In genomic region chr11:15707971-15708370, GRCh38 we compare ENCODE assay signal across 8 cellular contexts.
DNase-seq lines count a peak whose midpoint lies in the region; ATAC-seq, FAIRE-seq and TF ChIP-seq lines count a peak whose summit lies in the region.

No MANE protein-coding gene starts in this region.

- H3K4me3 ChIP-seq in adrenal gland (no peak overlapping the region), brain microvascular endothelial cell (ENCODE audit: low read depth, low read length) (no peak overlapping the region), small intestine (ENCODE audit: low read depth in 1 of 2, low read length in 2 of 2) (no peak overlapping the region)

- H3K4me1 Mint-ChIP-seq in CD4-positive, alpha-beta T cell (ENCODE audit: low read depth): no peaks in the 10 kb centered on the region

- H3K27me3 ChIP-seq in adrenal gland (no peaks in the 10 kb centered on the region), brain microvascular endothelial cell (replicated peaks) (no peaks in the 10 kb centered on the region), small intestine (ENCODE audit: control insufficient read depth in 2 of 2, insufficient read depth in 2 of 2, low read length in 2 of 2) (no peaks in the 10 kb centered on the region)
- no peaks in the 10 kb centered on the region for H3K27me3 ChIP-seq in CD4-positive, alpha-beta T cell (ENCODE audit: control insufficient read depth, insufficient read depth, low read length)

- H3K9me3 Mint-ChIP-seq in CD4-positive, alpha-beta T cell: no peaks in the 10 kb centered on the region

- H3K27ac Mint-ChIP-seq in CD4-positive, alpha-beta T cell: no peak overlapping the region

- DNase-seq in SHP77 (lab: John Stamatoyannopoulos, UW): peak; percentile 6 to 32
- no peak for DNase-seq in SHP77 treated with DMSO at 0.1 percent for 48 hours (lab: John Stamatoyannopoulos, UW)
- peak in 6 of 7 donors; percentile 18 to 78 (median 24) for DNase-seq in adrenal gland
- DNase-seq in hepatic stellate cell (ENCODE audit: low spot score): peak; percentile 21
- peak; percentile 29 for DNase-seq in urothelium cell line (ENCODE audit: low spot score)
- DNase-seq in brain microvascular endothelial cell: no peak
- no peak for DNase-seq in small intestine
- no peak for DNase-seq in CD4-positive, alpha-beta T cell

- FAIRE-seq in urothelium cell line (lab: Jason Lieb, UNC) (no peak), small intestine (lab: Jason Lieb, UNC) (no peak)

- H3K27ac ChIP-seq in adrenal gland: no peak overlapping the region
- H3K27ac ChIP-seq in brain microvascular endothelial cell: no peak overlapping the region
- no peak overlapping the region for H3K27ac ChIP-seq in small intestine (ENCODE audit: low read depth in 1 of 2, low read length in 1 of 2)
- H3K27ac ChIP-seq in CD4-positive, alpha-beta T cell (ENCODE audit: low read depth, low read length): no peak overlapping the region

- H3K27me3 Mint-ChIP-seq in CD4-positive, alpha-beta T cell: no peaks in the 10 kb centered on the region

- no peaks in the 10 kb centered on the region for H3K36me3 ChIP-seq in adrenal gland (replicated peaks in 1 of 2)
- no peaks in the 10 kb centered on the region for H3K36me3 ChIP-seq in brain microvascular endothelial cell (replicated peaks)
- no peaks in the 10 kb centered on the region for H3K36me3 ChIP-seq in small intestine (ENCODE audit: control insufficient read depth in 2 of 2, insufficient read depth in 2 of 2, low read length in 2 of 2)

- intact Hi-C loops in adrenal gland (cut with DNase I): no loop called here
- intact Hi-C loops in CD4-positive, alpha-beta T cell (cut with DNase I, micrococcal nuclease): no loop called here

- H3K36me3 Mint-ChIP-seq in CD4-positive, alpha-beta T cell (ENCODE audit: low read depth): no peaks in the 10 kb centered on the region

- in situ Hi-C loops in brain microvascular endothelial cell (cut with HindIII; ENCODE audit: low pct_ligation_motif_present, low sequenced_read_pairs): no loop called here

- no peak overlapping the region for H3K4me3 Mint-ChIP-seq in CD4-positive, alpha-beta T cell

- CTCF ChIA-PET in CD4-positive, alpha-beta T cell (lab: Charles Lee): no interaction called here

- H3K9me3 ChIP-seq in adrenal gland (replicated peaks in 1 of 3): no peaks in the 10 kb centered on the region
- H3K9me3 ChIP-seq in small intestine (ENCODE audit: control insufficient read depth, low read depth): no peaks in the 10 kb centered on the region
- H3K9me3 ChIP-seq in CD4-positive, alpha-beta T cell (ENCODE audit: control insufficient read depth, low read length): no peaks in the 10 kb centered on the region

- POLR2A ChIA-PET in CD4-positive, alpha-beta T cell (lab: Charles Lee): no interaction called here

- no peak for ATAC-seq in CD4-positive, alpha-beta T cell (ENCODE audit: poor library complexity)

- no peak for TF ChIP-seq POLR2A in adrenal gland (IDR thresholded peaks at IDR 0.05)

- H3K4me1 ChIP-seq in adrenal gland (replicated peaks in 1 of 2): no peaks in the 10 kb centered on the region
- H3K4me1 ChIP-seq in small intestine (ENCODE audit: control insufficient read depth in 2 of 2, insufficient read depth in 1 of 2, low read depth in 1 of 2, low read length in 1 of 2): no peaks in the 10 kb centered on the region

- WGBS in adrenal gland, 4 donors: 44 to 55% (median 51%) methylated on average over 2 of the region's 2 CpGs
- WGBS in small intestine, 3 donors: 37 to 43% (median 39%) methylated on average over 2 of the region's 2 CpGs

- TF ChIP-seq CTCF in adrenal gland (IDR thresholded peaks at IDR 0.05) (no peak), brain microvascular endothelial cell (IDR thresholded peaks at IDR 0.05; ENCODE audit: low read depth, low read length, missing control alignments) (no peak)
- no peak for TF ChIP-seq CTCF in CD4-positive, alpha-beta T cell (IDR thresholded peaks at IDR 0.05)

Comparison
In these comparisons a context has a peak if more than half of its experiments do, and no peak if none do; other contexts are left out.
1. DNase-seq: peak in SHP77 (2 of 2), adrenal gland (6 of 7), hepatic stellate cell (single experiment) and urothelium cell line (single experiment); none in SHP77 treated with DMSO at 0.1 percent for 48 hours (single experiment), brain microvascular endothelial cell (single experiment), small intestine (single experiment) and CD4-positive, alpha-beta T cell (0 of 10).